Comparison of ENCODE assay signal across 8 cellular contexts in genomic region chr10:88386204-88386877, GRCh38.
DNase-seq lines count a peak whose midpoint lies in the region; ATAC-seq and TF ChIP-seq lines count a peak whose summit lies in the region.

No MANE protein-coding gene starts in this region.

- no peaks in the 10 kb centered on the region for H3K4me1 ChIP-seq in prostate gland (replicated peaks)

- H3K27ac ChIP-seq in epithelial cell of prostate (peak overlapping the region; percentile 54), prostate gland (peak overlapping the region in 1 of 2 donors; percentile 16)

- no peaks in the 10 kb centered on the region for H3K27me3 ChIP-seq in prostate gland (replicated peaks; ENCODE audit: insufficient read depth)

- intact Hi-C loops in sciatic nerve (cut with DNase I) (loop anchor here (5.0 kb wide), 1 partner anchor 524 kb away; the partner anchor contains the start of genes KLLN and PTEN), prostate gland (cut with DNase I) (loop anchor here (2.0 to 10.0 kb wide), 3 partner anchors 132 to 526 kb away; no protein-coding TSS in a partner anchor)

- DNase-seq in GM12864 (ENCODE audit: low read depth) (peak; percentile 60), Kasumi-1 (lab: John Stamatoyannopoulos, UW) (peak; percentile 57 to 66), epithelial cell of prostate (ENCODE audit: low read depth, low spot score) (no peak), sciatic nerve (ENCODE audit: low spot score) (no peak), prostate gland (ENCODE audit: low spot score) (no peak), activated gamma-delta T cell treated with Interleukin-2 at 50 U/mL for 16 hours (no peak)
- DNase-seq in effector CD4-positive, alpha-beta T cell: no peak

- no peaks in the 10 kb centered on the region for H3K9me3 ChIP-seq in prostate gland

- H3K4me3 ChIP-seq in GM12864 (ENCODE audit: low read depth, low read length) (peak overlapping the region; percentile 28; the same call in 1 of the 2 replicates), prostate gland (no peak overlapping the region)

- ATAC-seq in GM21723 (IDR thresholded peaks at IDR 0.05; ENCODE audit: unreplicated experiment) (peak; percentile 37), sciatic nerve (peak; percentile 14)

- TF ChIP-seq POLR2A in prostate gland (IDR thresholded peaks at IDR 0.05): no peak

- WGBS in prostate gland: 9% methylated on average over 3 of the region's 3 CpGs

- no peaks in the 10 kb centered on the region for H3K36me3 ChIP-seq in prostate gland

- TF ChIP-seq CTCF in GM12864 (IDR thresholded peaks at IDR 0.05; ENCODE audit: low read depth, low read length, missing control alignments): no peak
- no peak for TF ChIP-seq CTCF in prostate gland (IDR thresholded peaks at IDR 0.05)

Comparison
In these comparisons a context has a peak if more than half of its experiments do, and no peak if none do; other contexts are left out.
1. DNase-seq: peak in GM12864 (single experiment) and Kasumi-1 (2 of 2); none in epithelial cell of prostate (single experiment), sciatic nerve (single experiment), prostate gland (single experiment), activated gamma-delta T cell treated with Interleukin-2 at 50 U/mL for 16 hours (single experiment) and effector CD4-positive, alpha-beta T cell (single experiment).